13 cellular contexts compared by ENCODE assay signal in genomic region chr10:122446668-122447410, GRCh38. TPM values are rescaled to one million over a fixed set of nuclear protein-coding genes. Genes with fewer than 3 reads are reported as not detected.
DNase-seq lines count a peak whose midpoint lies in the region; ATAC-seq and TF ChIP-seq lines count a peak whose summit lies in the region.
"Had no signal": no experiment of that assay in that cellular context is flagged by ENCODE, and none has a peak within 500 bp of the region (broad histone marks: within the 10 kb centered on the region; RNA-seq: fewer than 3 reads in every experiment).

No MANE protein-coding gene starts in this region.

- H3K4me1 Mint-ChIP-seq in chondrocyte (ENCODE audit: low read depth): peaks cover 53% of the 10 kb centered on the region

- TF ChIP-seq CTCF in chondrocyte (IDR thresholded peaks at IDR 0.05) (no peak), stomach (IDR thresholded peaks at IDR 0.05) (no peak)

- TF ChIP-seq POLR2A in stomach (IDR thresholded peaks at IDR 0.05): no peak

- H3K23ac ChIP-seq in mesenchymal stem cell (ENCODE audit: low read length in 2 of 2): no peak overlapping the region

- H3K14ac ChIP-seq in mesenchymal stem cell (ENCODE audit: low read length in 2 of 2): no peak overlapping the region

- no peaks in the 10 kb centered on the region for H3K79me1 ChIP-seq in mesenchymal stem cell (replicated peaks; ENCODE audit: low read length, poor library complexity, severe bottlenecking)

- peak overlapping the region; percentile 32 for H3K27ac Mint-ChIP-seq in chondrocyte (ENCODE audit: unreplicated experiment)
- H3K27ac Mint-ChIP-seq: CD4-positive, alpha-beta T cell had no signal

- H4K8ac ChIP-seq in mesenchymal stem cell (ENCODE audit: low read length): no peak overlapping the region

- H2BK15ac ChIP-seq in mesenchymal stem cell (ENCODE audit: low read depth, poor library complexity, severe bottlenecking): no peak overlapping the region

- H2BK12ac ChIP-seq in mesenchymal stem cell (ENCODE audit: low read length in 2 of 2): no peak overlapping the region

- H3K4me1 ChIP-seq in mesenchymal stem cell (ENCODE audit: control insufficient read depth, insufficient read depth, low read depth, low read length) (peaks cover 8% of the 10 kb centered on the region), stomach (peaks cover 0 to 7% (median 0%) of the 10 kb centered on the region in 4 donors)

- H3K27me3 ChIP-seq in mesenchymal stem cell (ENCODE audit: control insufficient read depth in 1 of 2, insufficient read depth in 1 of 2, low read length in 2 of 2) (no peaks in the 10 kb centered on the region), stomach (no peaks in the 10 kb centered on the region)

- no peak overlapping the region for H3K4ac ChIP-seq in mesenchymal stem cell (ENCODE audit: low read depth in 1 of 2, low read length in 2 of 2)

- no peak overlapping the region for H3K4me3 ChIP-seq in mesenchymal stem cell (ENCODE audit: insufficient read depth in 1 of 2, low read depth in 1 of 2, low read length in 2 of 2)
- no peak overlapping the region for H3K4me3 ChIP-seq in stomach

- no peak overlapping the region for H2BK5ac ChIP-seq in mesenchymal stem cell (ENCODE audit: low read depth, low read length, poor library complexity, severe bottlenecking)

- no peak overlapping the region for H4K91ac ChIP-seq in mesenchymal stem cell (ENCODE audit: low read length)

- H3K4me3 Mint-ChIP-seq in chondrocyte (ENCODE audit: unreplicated experiment): no peak overlapping the region
- H3K4me3 Mint-ChIP-seq: CD4-positive, alpha-beta T cell had no signal

- H3K27me3 Mint-ChIP-seq in chondrocyte (ENCODE audit: low read depth): no peaks in the 10 kb centered on the region

- H3K27ac ChIP-seq in mesenchymal stem cell (ENCODE audit: low read length, poor library complexity, severe bottlenecking) (no peak overlapping the region), stomach (peak overlapping the region in 1 of 5 donors; percentile 65)

- H3K36me3 ChIP-seq in mesenchymal stem cell (ENCODE audit: control insufficient read depth in 1 of 2, insufficient read depth in 2 of 2, low read depth in 1 of 2, low read length in 2 of 2) (no peaks in the 10 kb centered on the region), stomach (no peaks in the 10 kb centered on the region)

- ATAC-seq in stimulated activated naive CD8-positive, alpha-beta T cell treated with anti-CD3 and anti-CD28 coated beads, Interleukin-15, Interleukin-2, amounts not matched to agents 100 U/mL and 50 U/mL, for 24 hours: no peak
- no peak for ATAC-seq in HG03280 (IDR thresholded peaks at IDR 0.05; ENCODE audit: unreplicated experiment)

- no peak overlapping the region for H3K4me2 ChIP-seq in mesenchymal stem cell (ENCODE audit: low read length, poor library complexity, severe bottlenecking)

- WGBS in mesenchymal stem cell: 13% methylated on average over 1 of the region's 2 CpGs
- WGBS in stomach, 5 donors: 64 to 77% (median 71%) methylated on average over 2 of the region's 2 CpGs

- TF ChIP-seq EP300 in stomach (IDR thresholded peaks at IDR 0.05): no peak

- DNase-seq in ELF-1 (ENCODE audit: low read depth, low spot score): peak; percentile 61
- DNase-seq in NCI-H146 (lab: John Stamatoyannopoulos, UW): peak; percentile 34
- DNase-seq in chondrocyte (ENCODE audit: low spot score): no peak
- no peak for DNase-seq in mesenchymal stem cell
- no peak for DNase-seq in stomach
- no peak for DNase-seq in activated CD4-positive, alpha-beta T cell treated with anti-CD3 and anti-CD28 coated beads, Interleukin-2, amount 50 U/mL, for 4 hours
- DNase-seq in stimulated activated naive CD8-positive, alpha-beta T cell treated with anti-CD3 and anti-CD28 coated beads, Interleukin-15, Interleukin-2, amounts not matched to agents 100 U/mL and 50 U/mL, for 24 hours: no peak
- DNase-seq: amniotic stem cell; CD4-positive, alpha-beta T cell; glutamatergic neuron; NCI-H1417 treated with DMSO at 0.1 percent for 48 hours had no signal

- intact Hi-C loops in stomach (cut with DNase I; ENCODE audit: low total_unique reads): no loop called here

- H3K9me3 ChIP-seq in mesenchymal stem cell (ENCODE audit: control insufficient read depth, low read length) (no peaks in the 10 kb centered on the region), stomach (no peaks in the 10 kb centered on the region)

- H3K18ac ChIP-seq in mesenchymal stem cell (ENCODE audit: low read depth in 1 of 2, low read length in 2 of 2): no peak overlapping the region

- no peak overlapping the region for H3K9ac ChIP-seq in mesenchymal stem cell (ENCODE audit: low read length)

- no peak overlapping the region for H2AK5ac ChIP-seq in mesenchymal stem cell (ENCODE audit: low read length, severe bottlenecking)

- peak overlapping the region; percentile 19 for H2AFZ ChIP-seq in mesenchymal stem cell (ENCODE audit: low read depth, low read length)

- peaks cover 8% of the 10 kb centered on the region for H3K9me3 Mint-ChIP-seq in chondrocyte (ENCODE audit: low read depth)
- H3K9me3 Mint-ChIP-seq: CD4-positive, alpha-beta T cell had no signal

- H2BK120ac ChIP-seq in mesenchymal stem cell (ENCODE audit: low read depth, low read length): no peak overlapping the region

- no peaks in the 10 kb centered on the region for H3K36me3 Mint-ChIP-seq in chondrocyte (ENCODE audit: low read depth)

RNA-seq across cellular contexts. Expression of gene ARMS2, which starts 7.6 kb away (rescaled TPM):
- 0.62 to 1.1 TPM in 2 of 3 replicates, not detected in the other for total RNA-seq in chondrocyte
- not detected for polyA plus RNA-seq in mesenchymal stem cell (2013, experiment 1 of 2)
- not detected for polyA plus RNA-seq in mesenchymal stem cell (2013, experiment 2 of 2)
- total RNA-seq in stomach: not detected
- not detected for polyA plus RNA-seq in stomach
- total RNA-seq: CD4-positive, alpha-beta T cell; T-helper 2 cell treated with Interferon-gamma antibody and Interleukin-4, amounts not matched to agents 100 ng/mL and 5 ng/mL, for 36 hours had no signal

RNA-seq across cellular contexts. Expression of gene HTRA1, which starts 14.5 kb away (rescaled TPM):
- 1,260 to 1,504 TPM (median 1,485 TPM) in 3 replicates for total RNA-seq in chondrocyte
- 204 TPM for polyA plus RNA-seq in mesenchymal stem cell (2013, experiment 1 of 2)
- 204 TPM for polyA plus RNA-seq in mesenchymal stem cell (2013, experiment 2 of 2)
- total RNA-seq in stomach: 10 to 100 TPM; 45.9 to 81.2 (median 69.5) TPM
- 10 to 100 TPM; 26.3 to 31.5 (median 27.0) TPM for polyA plus RNA-seq in stomach
- total RNA-seq: CD4-positive, alpha-beta T cell; T-helper 2 cell treated with Interferon-gamma antibody and Interleukin-4, amounts not matched to agents 100 ng/mL and 5 ng/mL, for 36 hours had no signal

Comparison
In these comparisons a context has a peak if more than half of its experiments do, and no peak if none do; other contexts are left out.
1. DNase-seq: peak in ELF-1 (single experiment) and NCI-H146 (single experiment); none in chondrocyte (single experiment), mesenchymal stem cell (single experiment), stomach (single experiment), activated CD4-positive, alpha-beta T cell treated with anti-CD3 and anti-CD28 coated beads, Interleukin-2, amount 50 U/mL, for 4 hours (0 of 2) and stimulated activated naive CD8-positive, alpha-beta T cell treated with anti-CD3 and anti-CD28 coated beads, Interleukin-15, Interleukin-2, amounts not matched to agents 100 U/mL and 50 U/mL, for 24 hours (single experiment).
2. RNA of gene HTRA1, which starts 14.5 kb away (total RNA-seq): 1,260 to 1,504 TPM in chondrocyte; 45.9 to 81.2 TPM in stomach; every median in the first group is over 10 times any median in the second.